In the genomic region with DNA sequence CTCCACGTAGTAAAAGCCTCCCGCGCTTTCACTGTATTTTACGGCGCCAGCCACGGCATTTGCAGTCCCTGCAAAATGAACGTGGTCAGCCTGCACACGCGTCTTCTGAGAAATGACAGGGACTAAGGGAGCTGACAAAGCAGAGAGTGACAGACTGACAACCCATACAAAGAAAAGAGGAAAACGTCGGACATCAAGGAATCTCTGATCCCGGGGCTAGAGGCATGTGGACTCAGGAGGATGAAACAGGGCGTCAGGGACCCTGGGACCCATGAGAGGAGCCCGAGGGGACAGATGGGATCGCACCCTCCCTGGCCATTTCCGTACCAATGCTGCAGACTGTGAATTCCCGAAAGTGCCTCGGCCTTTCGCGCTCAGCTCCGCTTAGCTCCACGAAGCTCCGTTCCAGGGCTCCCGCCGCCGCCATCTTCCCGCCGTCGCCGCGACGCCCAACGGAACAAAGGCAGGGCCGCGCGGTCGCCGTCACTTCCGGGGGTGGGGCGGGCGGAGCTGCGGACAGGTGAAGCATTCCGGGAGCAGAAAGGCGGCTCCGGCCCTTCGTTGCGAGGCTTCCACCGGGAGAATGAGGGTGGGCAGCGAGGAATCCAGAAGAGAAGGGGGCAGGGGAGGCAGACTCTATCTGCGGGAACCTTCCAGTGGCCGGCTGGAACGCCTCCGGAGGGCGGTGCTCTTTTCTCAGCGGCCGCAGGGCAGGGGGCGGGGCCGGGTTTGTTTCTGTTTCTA, we compare ENCODE assay signal across 1 cellular context.
A peak's percentile ranks its signal among the peaks of the same experiment; 100 is the strongest.
TF ChIP-seq lines count a peak whose summit lies in the region.

Gene NUP160, minus strand, starts transcription at position 459 of the 744 bp plus-strand sequence. Its CDS starts 32 bp downstream, at position 427.

TF ChIP-seq in HepG2, 621 proteins besides CTCF, POLR2A, EP300 and RAD21 (continued from another document and continues in another):
- TF ChIP-seq POGK (CRISPR knock-in tag; conservative IDR thresholded peaks at IDR 0.05) (peak; percentile 79), HOXA9 (CRISPR knock-in tag; IDR thresholded peaks at IDR 0.05; ENCODE audit: borderline replicate concordance) (peak; percentile 79; the same call in 1 of the 2 replicates), MAX (IDR thresholded peaks at IDR 0.05) (peak; percentile 77), ATRX (CRISPR knock-in tag; IDR thresholded peaks at IDR 0.05; ENCODE audit: borderline replicate concordance) (no peak), ZFY (CRISPR knock-in tag; IDR thresholded peaks at IDR 0.05) (peak; percentile 85), JDP2 (CRISPR knock-in tag; IDR thresholded peaks at IDR 0.05; ENCODE audit: borderline replicate concordance) (peak; percentile 60; the same call in 1 of the 2 replicates), GLMP (CRISPR knock-in tag; IDR thresholded peaks at IDR 0.05; ENCODE audit: borderline replicate concordance) (no peak), ZNF333 (CRISPR knock-in tag; IDR thresholded peaks at IDR 0.05; ENCODE audit: borderline replicate concordance) (0 out of 2 replicates have a peak, but pooled peaks have one; percentile 37), PAX8 (CRISPR knock-in tag; IDR thresholded peaks at IDR 0.05; ENCODE audit: borderline replicate concordance) (no peak), BRD4 (CRISPR knock-in tag; IDR thresholded peaks at IDR 0.05) (no peak; the same call in 1 of the 2 replicates), TGIF2 (CRISPR knock-in tag; IDR thresholded peaks at IDR 0.05) (peak; percentile 61), ZNF879 (CRISPR knock-in tag; IDR thresholded peaks at IDR 0.05) (no peak), ZNF331 (CRISPR knock-in tag; IDR thresholded peaks at IDR 0.05) (peak; percentile 56), NCOA5 (CRISPR knock-in tag; IDR thresholded peaks at IDR 0.05) (no peak), MYC (CRISPR knock-in tag; IDR thresholded peaks at IDR 0.05; ENCODE audit: borderline replicate concordance) (peak; percentile 92), MXD4 (CRISPR knock-in tag; IDR thresholded peaks at IDR 0.05) (peak; percentile 80), NCOA2 (CRISPR knock-in tag; IDR thresholded peaks at IDR 0.05) (no peak), ZNF766 (CRISPR knock-in tag; IDR thresholded peaks at IDR 0.05; ENCODE audit: borderline replicate concordance) (peak; percentile 59; the same call in 1 of the 2 replicates), ZZZ3 (CRISPR knock-in tag; IDR thresholded peaks at IDR 0.05; ENCODE audit: borderline replicate concordance) (peak; percentile 16; the same call in 1 of the 2 replicates), FOXK1 (CRISPR knock-in tag; IDR thresholded peaks at IDR 0.05; ENCODE audit: borderline replicate concordance, low read depth) (peak; percentile 60; the same call in 1 of the 2 replicates), NFE2L1 (CRISPR knock-in tag; IDR thresholded peaks at IDR 0.05; ENCODE audit: borderline replicate concordance) (no peak), POLR2AphosphoS5 (IDR thresholded peaks at IDR 0.05; ENCODE audit: low read depth, low read length) (peak; percentile 89), MAF1 (CRISPR knock-in tag; IDR thresholded peaks at IDR 0.05; ENCODE audit: borderline replicate concordance) (peak; percentile 80; the same call in 1 of the 2 replicates), GTF3A (CRISPR knock-in tag; conservative IDR thresholded peaks at IDR 0.05) (no peak), MXD1 (CRISPR knock-in tag; IDR thresholded peaks at IDR 0.05) (peak; percentile 78; the same call in 1 of the 2 replicates), CSRNP1 (CRISPR knock-in tag; IDR thresholded peaks at IDR 0.05) (peak; percentile 92), ZNF615 (CRISPR knock-in tag; IDR thresholded peaks at IDR 0.05; ENCODE audit: borderline replicate concordance) (no peak), ZNF564 (CRISPR knock-in tag; IDR thresholded peaks at IDR 0.05) (0 out of 2 replicates have a peak, but pooled peaks have one; percentile 52), PHB2 (IDR thresholded peaks at IDR 0.05; ENCODE audit: partially characterized antibody) (no peak), ZSCAN20 (CRISPR knock-in tag; IDR thresholded peaks at IDR 0.05; ENCODE audit: borderline replicate concordance) (0 out of 2 replicates have a peak, but pooled peaks have one; percentile 58), RFX3 (CRISPR knock-in tag; IDR thresholded peaks at IDR 0.05) (no peak), ZHX1 (CRISPR knock-in tag; IDR thresholded peaks at IDR 0.05; ENCODE audit: low read depth) (peak; percentile 89), ARNT2 (CRISPR knock-in tag; IDR thresholded peaks at IDR 0.05; ENCODE audit: low read depth) (peak; percentile 79; the same call in 1 of the 2 replicates), TBL1XR1 (IDR thresholded peaks at IDR 0.05; ENCODE audit: borderline replicate concordance, low read length, partially characterized antibody) (no peak), KLF6 (CRISPR knock-in tag; IDR thresholded peaks at IDR 0.05) (0 out of 2 replicates have a peak, but pooled peaks have one; percentile 41), ZSCAN5A (CRISPR knock-in tag; IDR thresholded peaks at IDR 0.05; ENCODE audit: borderline replicate concordance) (0 out of 2 replicates have a peak, but pooled peaks have one; percentile 66), HIVEP1 (CRISPR knock-in tag; IDR thresholded peaks at IDR 0.05) (peak; percentile 87)
- TF ChIP-seq, protein P1, sequence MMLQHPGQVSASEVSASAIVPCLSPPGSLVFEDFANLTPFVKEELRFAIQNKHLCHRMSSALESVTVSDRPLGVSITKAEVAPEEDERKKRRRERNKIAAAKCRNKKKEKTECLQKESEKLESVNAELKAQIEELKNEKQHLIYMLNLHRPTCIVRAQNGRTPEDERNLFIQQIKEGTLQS (CRISPR knock-in tag; IDR thresholded peaks at IDR 0.05), result no peak; the same call in 1 of the 2 replicates
- TF ChIP-seq, protein P2, sequence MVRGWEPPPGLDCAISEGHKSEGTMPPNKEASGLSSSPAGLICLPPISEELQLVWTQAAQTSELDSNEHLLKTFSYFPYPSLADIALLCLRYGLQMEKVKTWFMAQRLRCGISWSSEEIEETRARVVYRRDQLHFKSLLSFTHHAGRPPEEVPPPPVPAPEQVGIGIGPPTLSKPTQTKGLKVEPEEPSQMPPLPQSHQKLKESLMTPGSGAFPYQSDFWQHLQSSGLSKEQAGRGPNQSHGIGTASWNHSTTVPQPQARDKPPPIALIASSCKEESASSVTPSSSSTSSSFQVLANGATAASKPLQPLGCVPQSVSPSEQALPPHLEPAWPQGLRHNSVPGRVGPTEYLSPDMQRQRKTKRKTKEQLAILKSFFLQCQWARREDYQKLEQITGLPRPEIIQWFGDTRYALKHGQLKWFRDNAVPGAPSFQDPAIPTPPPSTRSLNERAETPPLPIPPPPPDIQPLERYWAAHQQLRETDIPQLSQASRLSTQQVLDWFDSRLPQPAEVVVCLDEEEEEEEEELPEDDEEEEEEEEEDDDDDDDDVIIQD (CRISPR knock-in tag; IDR thresholded peaks at IDR 0.05; ENCODE audit: low read depth), result no peak
- TF ChIP-seq, protein P3, sequence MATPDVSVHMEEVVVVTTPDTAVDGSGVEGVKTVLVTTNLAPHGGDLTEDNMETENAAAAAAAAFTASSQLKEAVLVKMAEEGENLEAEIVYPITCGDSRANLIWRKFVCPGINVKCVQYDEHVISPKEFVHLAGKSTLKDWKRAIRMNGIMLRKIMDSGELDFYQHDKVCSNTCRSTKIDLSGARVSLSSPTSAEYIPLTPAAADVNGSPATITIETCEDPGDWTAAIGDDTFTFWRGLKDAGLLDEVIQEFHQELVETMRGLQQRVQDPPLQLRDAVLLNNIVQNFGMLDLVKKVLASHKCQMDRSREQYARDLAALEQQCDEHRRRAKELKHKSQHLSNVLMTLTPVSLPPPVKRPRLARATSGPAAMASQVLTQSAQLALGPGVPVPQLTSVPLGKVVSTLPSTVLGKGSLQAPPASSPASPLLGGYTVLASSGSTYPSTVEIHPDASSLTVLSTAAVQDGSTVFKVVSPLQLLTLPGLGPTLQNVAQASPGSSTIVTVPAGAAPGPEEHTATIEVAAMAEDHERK (CRISPR knock-in tag; IDR thresholded peaks at IDR 0.05; ENCODE audit: low read depth), result peak; percentile 71
- TF ChIP-seq, protein P4, sequence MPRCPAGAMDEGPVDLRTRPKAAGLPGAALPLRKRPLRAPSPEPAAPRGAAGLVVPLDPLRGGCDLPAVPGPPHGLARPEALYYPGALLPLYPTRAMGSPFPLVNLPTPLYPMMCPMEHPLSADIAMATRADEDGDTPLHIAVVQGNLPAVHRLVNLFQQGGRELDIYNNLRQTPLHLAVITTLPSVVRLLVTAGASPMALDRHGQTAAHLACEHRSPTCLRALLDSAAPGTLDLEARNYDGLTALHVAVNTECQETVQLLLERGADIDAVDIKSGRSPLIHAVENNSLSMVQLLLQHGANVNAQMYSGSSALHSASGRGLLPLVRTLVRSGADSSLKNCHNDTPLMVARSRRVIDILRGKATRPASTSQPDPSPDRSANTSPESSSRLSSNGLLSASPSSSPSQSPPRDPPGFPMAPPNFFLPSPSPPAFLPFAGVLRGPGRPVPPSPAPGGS (CRISPR knock-in tag; IDR thresholded peaks at IDR 0.05), result no peak; the same call in 1 of the 2 replicates
- TF ChIP-seq, protein P5, sequence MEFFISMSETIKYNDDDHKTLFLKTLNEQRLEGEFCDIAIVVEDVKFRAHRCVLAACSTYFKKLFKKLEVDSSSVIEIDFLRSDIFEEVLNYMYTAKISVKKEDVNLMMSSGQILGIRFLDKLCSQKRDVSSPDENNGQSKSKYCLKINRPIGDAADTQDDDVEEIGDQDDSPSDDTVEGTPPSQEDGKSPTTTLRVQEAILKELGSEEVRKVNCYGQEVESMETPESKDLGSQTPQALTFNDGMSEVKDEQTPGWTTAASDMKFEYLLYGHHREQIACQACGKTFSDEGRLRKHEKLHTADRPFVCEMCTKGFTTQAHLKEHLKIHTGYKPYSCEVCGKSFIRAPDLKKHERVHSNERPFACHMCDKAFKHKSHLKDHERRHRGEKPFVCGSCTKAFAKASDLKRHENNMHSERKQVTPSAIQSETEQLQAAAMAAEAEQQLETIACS (CRISPR knock-in tag; IDR thresholded peaks at IDR 0.05), result 0 out of 2 replicates have a peak, but pooled peaks have one; percentile 32
